In the genomic region with DNA sequence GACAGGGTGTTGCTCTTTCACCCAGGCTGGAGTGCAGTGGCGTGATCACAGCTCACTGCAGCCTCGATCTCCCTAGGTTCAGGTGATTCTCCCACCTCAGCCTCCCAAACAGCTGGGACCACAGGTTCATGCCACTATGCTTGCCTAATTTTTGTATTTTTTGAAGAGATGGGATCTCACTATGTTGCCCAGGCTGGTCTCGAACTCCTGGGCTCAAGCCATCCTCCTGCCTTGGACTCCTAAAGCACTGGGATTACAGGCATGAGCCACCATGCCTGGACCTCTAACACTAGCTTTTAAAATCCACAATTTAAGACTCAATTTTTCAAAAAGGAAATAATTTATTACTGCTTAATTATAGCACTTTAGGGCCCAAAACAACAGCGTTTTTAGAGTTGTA, we compare ENCODE assay signal across 7 cellular contexts.
"Had no signal": no experiment of that assay in that cellular context is flagged by ENCODE, and none has a peak within 500 bp of the region (broad histone marks: within the 10 kb centered on the region; RNA-seq: fewer than 3 reads in every experiment).

No MANE protein-coding gene starts in this region.

- H3K27ac ChIP-seq: HL-60 had no signal

- ATAC-seq: HepG2 had no signal

- H3K27ac Mint-ChIP-seq: IgD-negative memory B cell had no signal

- FAIRE-seq: HepG2, HTR-8/SVneo had no signal

- H3K27me3 Mint-ChIP-seq: IgD-negative memory B cell had no signal

- H3K9me3 Mint-ChIP-seq: IgD-negative memory B cell had no signal

- H3K4me1 Mint-ChIP-seq: IgD-negative memory B cell had no signal

- H3K4me3 Mint-ChIP-seq: IgD-negative memory B cell had no signal

- DNase-seq: IMR-90, KBM-7, KG1 had no signal
